In genomic region chr3:196486263-196486662, GRCh38 we compare ENCODE assay signal across 10 cellular contexts. TPM values are rescaled to one million over a fixed set of nuclear protein-coding genes. Genes with fewer than 3 reads are reported as not detected.
DNase-seq lines count a peak whose midpoint lies in the region; FAIRE-seq and TF ChIP-seq lines count a peak whose summit lies in the region.
"Had no signal": no experiment of that assay in that cellular context is flagged by ENCODE, and none has a peak within 500 bp of the region (broad histone marks: within the 10 kb centered on the region; RNA-seq: fewer than 3 reads in every experiment).

No MANE protein-coding gene starts in this region.

- intact Hi-C loops in thyroid gland (cut with DNase I), result no loop called here

- H3K27ac ChIP-seq in KMS-11, result no peak overlapping the region
- no peak overlapping the region for H3K27ac ChIP-seq in astrocyte (ENCODE audit: low read depth, low read length)
- H3K27ac ChIP-seq in neural cell (ENCODE audit: low read length), result no peak overlapping the region
- no peak overlapping the region for H3K27ac ChIP-seq in thyroid gland
- H3K27ac ChIP-seq: sigmoid colon had no signal

- H3K36me3 ChIP-seq in KMS-11 (ENCODE audit: insufficient read depth) (no peaks in the 10 kb centered on the region), astrocyte (ENCODE audit: insufficient read depth, low read length) (peaks cover 45% of the 10 kb centered on the region), neural cell (ENCODE audit: insufficient read depth, low read length) (peaks cover 14% of the 10 kb centered on the region), thyroid gland (peaks cover 26 to 34% of the 10 kb centered on the region in 2 donors)

- H3K9me3 Mint-ChIP-seq in astrocyte (ENCODE audit: unreplicated experiment), result no peaks in the 10 kb centered on the region

- H3K36me3 Mint-ChIP-seq in astrocyte (ENCODE audit: low read depth, unreplicated experiment), result peaks cover 12% of the 10 kb centered on the region

- H3F3A ChIP-seq in neural cell (ENCODE audit: insufficient read depth, low read length, poor library complexity, severe bottlenecking), result no peaks in the 10 kb centered on the region

- peaks cover 24% of the 10 kb centered on the region; the same call in 1 of the 2 replicates for H3K79me2 ChIP-seq in KMS-11 (ENCODE audit: insufficient read depth, low read depth)
- H3K79me2 ChIP-seq in astrocyte (ENCODE audit: insufficient read depth, low read length), result peaks cover 47% of the 10 kb centered on the region
- peaks cover 7% of the 10 kb centered on the region for H3K79me2 ChIP-seq in neural cell (replicated peaks; ENCODE audit: insufficient read depth, low read length)

- TF ChIP-seq CTCF in KMS-11 (conservative IDR thresholded peaks at IDR 0.05; ENCODE audit: low read depth, low read length) (peak; percentile 36; the same call in 1 of the 2 replicates), astrocyte (IDR thresholded peaks at IDR 0.05; ENCODE audit: insufficient read depth, low read depth, low read length) (peak; percentile 11), neural cell (IDR thresholded peaks at IDR 0.05; ENCODE audit: poor library complexity, severe bottlenecking) (no peak), thyroid gland (IDR thresholded peaks at IDR 0.05) (no peak)

- FAIRE-seq in astrocyte (lab: Jason Lieb, UNC) (no peak), GM12892 (lab: Jason Lieb, UNC) (no peak)

- H3K4me3 ChIP-seq in KMS-11 (IDR thresholded peaks at IDR 0.05; ENCODE audit: insufficient read depth, low read depth, low read length) (no peak overlapping the region), astrocyte (ENCODE audit: insufficient read depth, low read depth, low read length) (no peak overlapping the region), neural cell (ENCODE audit: low read length) (no peak overlapping the region), thyroid gland (replicated peaks in 1 of 3) (no peak overlapping the region)
- H3K4me3 ChIP-seq: sigmoid colon had no signal

- DNase-seq in DMS 273 (lab: John Stamatoyannopoulos, UW; ENCODE audit: unreplicated experiment) (peak; percentile 24), DMS 273 treated with DMSO at 0.1 percent for 48 hours (lab: John Stamatoyannopoulos, UW) (no peak), astrocyte (ENCODE audit: low read depth) (no peak), thyroid gland (no peak), NCI-H187 treated with DMSO at 0.1 percent for 48 hours (lab: John Stamatoyannopoulos, UW) (no peak), GM12892 (ENCODE audit: insufficient read length) (no peak)
- DNase-seq: sigmoid colon had no signal

- no peaks in the 10 kb centered on the region for H3K27me3 Mint-ChIP-seq in astrocyte (ENCODE audit: low read depth, unreplicated experiment)

- 91 to 92% methylated on average over 8 of the region's 8 CpGs for WGBS in thyroid gland, 2 donors

- no peak overlapping the region for H3K4me3 Mint-ChIP-seq in astrocyte (ENCODE audit: unreplicated experiment)

- TF ChIP-seq POLR2A in thyroid gland (IDR thresholded peaks at IDR 0.05) (no peak), GM12892 (IDR thresholded peaks at IDR 0.05; ENCODE audit: low read depth, low read length) (no peak)

- TF ChIP-seq RAD21 in neural cell (conservative IDR thresholded peaks at IDR 0.05), result peak; percentile 27

- H3K4me1 ChIP-seq in KMS-11 (ENCODE audit: low read depth, poor library complexity, severe bottlenecking) (no peaks in the 10 kb centered on the region), astrocyte (ENCODE audit: insufficient read depth, low read length) (no peaks in the 10 kb centered on the region), thyroid gland (no peaks in the 10 kb centered on the region)
- H3K4me1 ChIP-seq: sigmoid colon had no signal

- H3K4me2 ChIP-seq in KMS-11 (no peak overlapping the region), astrocyte (ENCODE audit: low read length) (no peak overlapping the region), neural cell (ENCODE audit: low read length) (no peak overlapping the region)

- no peaks in the 10 kb centered on the region for H3K27me3 ChIP-seq in KMS-11 (ENCODE audit: insufficient read depth, low read depth)
- no peaks in the 10 kb centered on the region for H3K27me3 ChIP-seq in astrocyte (ENCODE audit: insufficient read depth, low read length)
- H3K27me3 ChIP-seq in neural cell (ENCODE audit: insufficient read depth, low read depth, low read length), result no peaks in the 10 kb centered on the region
- no peaks in the 10 kb centered on the region for H3K27me3 ChIP-seq in thyroid gland
- H3K27me3 ChIP-seq: sigmoid colon had no signal

- H2AFZ ChIP-seq in KMS-11 (ENCODE audit: low read depth), result no peak overlapping the region
- H2AFZ ChIP-seq in astrocyte (ENCODE audit: low read depth, low read length), result no peak overlapping the region
- no peak overlapping the region for H2AFZ ChIP-seq in neural cell (ENCODE audit: low read depth, low read length)

- no peak overlapping the region for H3K27ac Mint-ChIP-seq in astrocyte (ENCODE audit: unreplicated experiment)

- H3K9ac ChIP-seq in KMS-11 (no peak overlapping the region), astrocyte (ENCODE audit: low read length) (no peak overlapping the region), neural cell (ENCODE audit: low read length) (no peak overlapping the region)

- TF ChIP-seq EP300 in neural cell (conservative IDR thresholded peaks at IDR 0.05; ENCODE audit: poor library complexity, severe bottlenecking), result no peak

- H4K20me1 ChIP-seq in KMS-11 (ENCODE audit: insufficient read depth) (no peaks in the 10 kb centered on the region), astrocyte (ENCODE audit: insufficient read depth, low read length) (peaks cover 39% of the 10 kb centered on the region), neural cell (ENCODE audit: insufficient read depth) (no peaks in the 10 kb centered on the region)

- H3K9me3 ChIP-seq in astrocyte (ENCODE audit: insufficient read depth, low read depth, low read length), result no peaks in the 10 kb centered on the region
- no peaks in the 10 kb centered on the region for H3K9me3 ChIP-seq in neural cell (ENCODE audit: low read length)
- no peaks in the 10 kb centered on the region for H3K9me3 ChIP-seq in thyroid gland
- H3K9me3 ChIP-seq: sigmoid colon had no signal

- no peaks in the 10 kb centered on the region for H3K4me1 Mint-ChIP-seq in astrocyte (ENCODE audit: low read depth, unreplicated experiment)

- no peaks in the 10 kb centered on the region for H3K9me2 ChIP-seq in neural cell (ENCODE audit: insufficient read depth, low read length)

TF ChIP-seq in neural cell, 6 proteins besides CTCF, POLR2A, EP300 and RAD21:
- TF ChIP-seq MXI1 (conservative IDR thresholded peaks at IDR 0.05; ENCODE audit: poor library complexity, severe bottlenecking), result no peak

RNA-seq across cellular contexts. Expression of gene RNF168, which starts 17.3 kb away (rescaled TPM):
- total RNA-seq in astrocyte (18.0 and 18.3 TPM in 2 replicates), thyroid gland (10 to 100 TPM; 14.7 to 21.3 (median 17.9) TPM)
- polyA plus RNA-seq in neural cell, result 4.2 and 4.3 TPM in 2 replicates
- 19.2 and 22.0 TPM in 2 replicates for polyA minus RNA-seq in neural cell
- polyA plus RNA-seq in GM12892 (2012; ENCODE audit: missing spikeins), result 17.5 TPM

RNA-seq across cellular contexts. Expression of gene SMCO1, which starts 28.9 kb away (rescaled TPM):
- not detected in 2 replicates for total RNA-seq in astrocyte
- not detected in 2 replicates for polyA plus RNA-seq in neural cell
- not detected in 2 replicates for polyA minus RNA-seq in neural cell
- not detected for total RNA-seq in thyroid gland
- not detected for polyA plus RNA-seq in GM12892 (2012; ENCODE audit: missing spikeins)
- total RNA-seq: A172, sigmoid colon had no signal
- polyA plus RNA-seq: sigmoid colon had no signal

RNA-seq across cellular contexts. Expression of gene UBXN7, which starts 54.0 kb away (rescaled TPM):
- total RNA-seq in astrocyte (90.7 and 90.9 TPM in 2 replicates), thyroid gland (10 to 100 TPM; 16.8 to 38.4 (median 23.2) TPM)
- polyA plus RNA-seq in neural cell, result 18.1 and 19.6 TPM in 2 replicates
- polyA minus RNA-seq in neural cell, result 48.5 and 57.9 TPM in 2 replicates
- polyA plus RNA-seq in GM12892 (2012; ENCODE audit: missing spikeins), result 22.3 TPM

Comparison
In these comparisons a context has a peak if more than half of its experiments do, and no peak if none do; other contexts are left out.
1. CTCF ChIP-seq: peak in KMS-11 (single experiment) and astrocyte (single experiment); none in neural cell (single experiment) and thyroid gland (0 of 6).